Comparison of ENCODE assay signal across 20 cellular contexts in genomic region chr7:156059374-156059773, GRCh38.
DNase-seq lines count a peak whose midpoint lies in the region; ATAC-seq and TF ChIP-seq lines count a peak whose summit lies in the region.
"Had no signal": no experiment of that assay in that cellular context is flagged by ENCODE, and none has a peak within 500 bp of the region (broad histone marks: within the 10 kb centered on the region; RNA-seq: fewer than 3 reads in every experiment).

No MANE protein-coding gene starts in this region.

- H3K36me3 ChIP-seq in osteoblast (ENCODE audit: insufficient read depth, low read length) (no peaks in the 10 kb centered on the region), upper lobe of right lung (no peaks in the 10 kb centered on the region), body of pancreas (replicated peaks in 1 of 2; ENCODE audit: insufficient read depth in 1 of 2, low read depth in 2 of 2) (no peaks in the 10 kb centered on the region)
- H3K36me3 ChIP-seq: BLaER1 treated with 17β-estradiol and CSF1 and Interleukin-3, amounts not matched to agents 10 nM and 100 nM had no signal

- H3K27ac ChIP-seq in osteoblast (ENCODE audit: low read depth, low read length), result no peak overlapping the region
- H3K27ac ChIP-seq in upper lobe of right lung, result no peak overlapping the region
- no peak overlapping the region for H3K27ac ChIP-seq in body of pancreas
- H3K27ac ChIP-seq: 22Rv1; A549; BLaER1 treated with 17β-estradiol and CSF1 and Interleukin-3, amounts not matched to agents 10 nM and 100 nM; C4-2B had no signal

- no peaks in the 10 kb centered on the region for H3K27me3 Mint-ChIP-seq in activated CD8-positive, alpha-beta T cell treated with anti-CD3 and anti-CD28 coated beads for 36 hours
- no peaks in the 10 kb centered on the region for H3K27me3 Mint-ChIP-seq in activated CD8-positive, alpha-beta T cell treated with anti-CD3 and anti-CD28 coated beads, Interleukin-2, amount 10 ng/mL, durations not matched to agents 7 days and 5 days (ENCODE audit: low read depth)
- H3K27me3 Mint-ChIP-seq in activated T-helper 17 cell treated with anti-CD3 and anti-CD28 coated beads, Interleukin-2, amount 50 U/mL, for 72 hours, result no peaks in the 10 kb centered on the region
- H3K27me3 Mint-ChIP-seq: B cell; CD4-positive, alpha-beta T cell had no signal

- 65 to 81% methylated on average over 7 to 8 of the region's 9 CpGs for WGBS in body of pancreas, 2 donors

- H3K4me3 Mint-ChIP-seq in activated CD8-positive, alpha-beta T cell treated with anti-CD3 and anti-CD28 coated beads for 36 hours, result no peak overlapping the region
- no peak overlapping the region for H3K4me3 Mint-ChIP-seq in activated CD8-positive, alpha-beta T cell treated with anti-CD3 and anti-CD28 coated beads, Interleukin-2, amount 10 ng/mL, durations not matched to agents 7 days and 5 days
- H3K4me3 Mint-ChIP-seq in activated T-helper 17 cell treated with anti-CD3 and anti-CD28 coated beads, Interleukin-2, amount 50 U/mL, for 72 hours, result no peak overlapping the region
- H3K4me3 Mint-ChIP-seq: B cell; CD4-positive, alpha-beta T cell; CD8-positive, alpha-beta T cell had no signal

- intact Hi-C loops in activated CD8-positive, alpha-beta T cell treated with anti-CD3 and anti-CD28 coated beads for 36 hours (cut with micrococcal nuclease), result no loop called here
- intact Hi-C loops in upper lobe of right lung (cut with DNase I) (no loop called here), body of pancreas (cut with DNase I) (no loop called here)

- H3K27ac Mint-ChIP-seq in activated CD8-positive, alpha-beta T cell treated with anti-CD3 and anti-CD28 coated beads for 36 hours, result no peak overlapping the region
- H3K27ac Mint-ChIP-seq in activated CD8-positive, alpha-beta T cell treated with anti-CD3 and anti-CD28 coated beads, Interleukin-2, amount 10 ng/mL, durations not matched to agents 7 days and 5 days, result no peak overlapping the region
- no peak overlapping the region for H3K27ac Mint-ChIP-seq in activated T-helper 17 cell treated with anti-CD3 and anti-CD28 coated beads, Interleukin-2, amount 50 U/mL, for 72 hours
- H3K27ac Mint-ChIP-seq: B cell; CD4-positive, alpha-beta T cell; CD8-positive, alpha-beta T cell had no signal

- POLR2A ChIA-PET in activated CD8-positive, alpha-beta T cell treated with anti-CD3 and anti-CD28 coated beads for 36 hours (lab: Charles Lee), result no interaction called here
- POLR2A ChIA-PET in activated CD8-positive, alpha-beta T cell treated with anti-CD3 and anti-CD28 coated beads, Interleukin-2, amount 10 ng/mL, durations not matched to agents 7 days and 5 days (lab: Charles Lee), result no interaction called here

- no peaks in the 10 kb centered on the region for H3K4me1 ChIP-seq in osteoblast (ENCODE audit: insufficient read depth, low read length)
- no peaks in the 10 kb centered on the region for H3K4me1 ChIP-seq in upper lobe of right lung
- no peaks in the 10 kb centered on the region for H3K4me1 ChIP-seq in body of pancreas
- H3K4me1 ChIP-seq: BLaER1 treated with 17β-estradiol and CSF1 and Interleukin-3, amounts not matched to agents 10 nM and 100 nM had no signal

- H3K9me3 Mint-ChIP-seq in activated CD8-positive, alpha-beta T cell treated with anti-CD3 and anti-CD28 coated beads for 36 hours, result peaks cover 7% of the 10 kb centered on the region
- no peaks in the 10 kb centered on the region for H3K9me3 Mint-ChIP-seq in activated CD8-positive, alpha-beta T cell treated with anti-CD3 and anti-CD28 coated beads, Interleukin-2, amount 10 ng/mL, durations not matched to agents 7 days and 5 days (ENCODE audit: insufficient read depth)
- H3K9me3 Mint-ChIP-seq in activated T-helper 17 cell treated with anti-CD3 and anti-CD28 coated beads, Interleukin-2, amount 50 U/mL, for 72 hours, result peaks cover 9% of the 10 kb centered on the region
- H3K9me3 Mint-ChIP-seq: CD4-positive, alpha-beta T cell had no signal

- H4K20me1 ChIP-seq in osteoblast (ENCODE audit: insufficient read depth, low read length), result no peaks in the 10 kb centered on the region
- H4K20me1 ChIP-seq: BLaER1 treated with 17β-estradiol and CSF1 and Interleukin-3, amounts not matched to agents 10 nM and 100 nM had no signal

- TF ChIP-seq CTCF in activated CD8-positive, alpha-beta T cell treated with anti-CD3 and anti-CD28 coated beads for 36 hours (IDR thresholded peaks at IDR 0.05), result no peak
- TF ChIP-seq CTCF in osteoblast (IDR thresholded peaks at IDR 0.05; ENCODE audit: extremely low read depth, low read depth, low read length) (no peak), upper lobe of right lung (IDR thresholded peaks at IDR 0.05) (no peak), body of pancreas (IDR thresholded peaks at IDR 0.05) (no peak)

- TF ChIP-seq POLR2A in body of pancreas (IDR thresholded peaks at IDR 0.05), result no peak

- H3K4me3 ChIP-seq in osteoblast (ENCODE audit: insufficient read depth, low read length), result no peak overlapping the region
- H3K4me3 ChIP-seq in upper lobe of right lung, result no peak overlapping the region
- no peak overlapping the region for H3K4me3 ChIP-seq in body of pancreas
- H3K4me3 ChIP-seq: A549; BLaER1 treated with 17β-estradiol and CSF1 and Interleukin-3, amounts not matched to agents 10 nM and 100 nM had no signal

- no peak overlapping the region for H3K4me2 ChIP-seq in osteoblast (ENCODE audit: insufficient read depth, low read length)
- H3K4me2 ChIP-seq: A549 had no signal

- H3K9me3 ChIP-seq in osteoblast (ENCODE audit: low read depth, low read length) (peaks cover 8% of the 10 kb centered on the region), upper lobe of right lung (no peaks in the 10 kb centered on the region), body of pancreas (no peaks in the 10 kb centered on the region)
- H3K9me3 ChIP-seq: A549; BLaER1 treated with 17β-estradiol and CSF1 and Interleukin-3, amounts not matched to agents 10 nM and 100 nM; Caco-2 had no signal

- H3K4me1 Mint-ChIP-seq in activated CD8-positive, alpha-beta T cell treated with anti-CD3 and anti-CD28 coated beads for 36 hours (ENCODE audit: low read depth), result no peaks in the 10 kb centered on the region
- H3K4me1 Mint-ChIP-seq in activated CD8-positive, alpha-beta T cell treated with anti-CD3 and anti-CD28 coated beads, Interleukin-2, amount 10 ng/mL, durations not matched to agents 7 days and 5 days (ENCODE audit: low read depth), result no peaks in the 10 kb centered on the region
- H3K4me1 Mint-ChIP-seq in activated T-helper 17 cell treated with anti-CD3 and anti-CD28 coated beads, Interleukin-2, amount 50 U/mL, for 72 hours, result no peaks in the 10 kb centered on the region
- H3K4me1 Mint-ChIP-seq: B cell had no signal

- no peak for ATAC-seq in activated CD8-positive, alpha-beta T cell treated with anti-CD3 and anti-CD28 coated beads for 36 hours
- ATAC-seq in activated CD8-positive, alpha-beta T cell treated with anti-CD3 and anti-CD28 coated beads, Interleukin-2, amount 10 ng/mL, durations not matched to agents 7 days and 5 days, result no peak
- no peak for ATAC-seq in upper lobe of right lung
- no peak for ATAC-seq in GM19455 (IDR thresholded peaks at IDR 0.05; ENCODE audit: unreplicated experiment)
- no peak for ATAC-seq in body of pancreas
- no peak for ATAC-seq in activated T-helper 17 cell treated with anti-CD3 and anti-CD28 coated beads, Interleukin-2, amount 50 U/mL, for 72 hours (replicated peaks)
- ATAC-seq: A549; CD8-positive, alpha-beta T cell had no signal

- H3K27me3 ChIP-seq in osteoblast (ENCODE audit: insufficient read depth, low read length) (no peaks in the 10 kb centered on the region), upper lobe of right lung (no peaks in the 10 kb centered on the region), body of pancreas (no peaks in the 10 kb centered on the region)
- H3K27me3 ChIP-seq: BLaER1 treated with 17β-estradiol and CSF1 and Interleukin-3, amounts not matched to agents 10 nM and 100 nM had no signal

- no peak overlapping the region for H2AFZ ChIP-seq in osteoblast (ENCODE audit: low read length)

- CTCF ChIA-PET in activated CD8-positive, alpha-beta T cell treated with anti-CD3 and anti-CD28 coated beads for 36 hours (lab: Charles Lee), result no interaction called here
- CTCF ChIA-PET in activated CD8-positive, alpha-beta T cell treated with anti-CD3 and anti-CD28 coated beads, Interleukin-2, amount 10 ng/mL, durations not matched to agents 7 days and 5 days (lab: Charles Lee), result no interaction called here

- peak; percentile 7 for DNase-seq in activated CD8-positive, alpha-beta T cell treated with anti-CD3 and anti-CD28 coated beads for 36 hours
- no peak for DNase-seq in activated CD8-positive, alpha-beta T cell treated with anti-CD3 and anti-CD28 coated beads, Interleukin-2, amount 10 ng/mL, durations not matched to agents 7 days and 5 days
- peak; percentile 8 for DNase-seq in SW480 (ENCODE audit: low spot score)
- peak; percentile 27 for DNase-seq in osteoblast (ENCODE audit: insufficient read length, low spot score, missing footprints)
- peak; percentile 53 for DNase-seq in upper lobe of right lung
- no peak for DNase-seq in body of pancreas
- DNase-seq: AML-193; Caco-2; Calu3; CD4-positive, alpha-beta T cell; CD8-positive, alpha-beta T cell; DMS79 treated with DMSO at 0.1 percent for 48 hours; GF-D8 had no signal

- no peaks in the 10 kb centered on the region for H3K79me2 ChIP-seq in osteoblast (ENCODE audit: insufficient read depth, low read length)

- H3K36me3 Mint-ChIP-seq in activated CD8-positive, alpha-beta T cell treated with anti-CD3 and anti-CD28 coated beads for 36 hours (ENCODE audit: low read depth), result no peaks in the 10 kb centered on the region
- no peaks in the 10 kb centered on the region for H3K36me3 Mint-ChIP-seq in activated CD8-positive, alpha-beta T cell treated with anti-CD3 and anti-CD28 coated beads, Interleukin-2, amount 10 ng/mL, durations not matched to agents 7 days and 5 days (ENCODE audit: low read depth)
- H3K36me3 Mint-ChIP-seq in activated T-helper 17 cell treated with anti-CD3 and anti-CD28 coated beads, Interleukin-2, amount 50 U/mL, for 72 hours (ENCODE audit: low read depth), result no peaks in the 10 kb centered on the region
- H3K36me3 Mint-ChIP-seq: CD8-positive, alpha-beta T cell had no signal

Comparison
In these comparisons a context has a peak if more than half of its experiments do, and no peak if none do; other contexts are left out.
1. DNase-seq: peak in activated CD8-positive, alpha-beta T cell treated with anti-CD3 and anti-CD28 coated beads for 36 hours (single experiment), SW480 (single experiment), osteoblast (single experiment) and upper lobe of right lung (single experiment); none in activated CD8-positive, alpha-beta T cell treated with anti-CD3 and anti-CD28 coated beads, Interleukin-2, amount 10 ng/mL, durations not matched to agents 7 days and 5 days (single experiment) and body of pancreas (0 of 4).